ENCODE assay signal across 8 cellular contexts in genomic region chr14:25132734-25133422, GRCh38.
DNase-seq lines count a peak whose midpoint lies in the region; ATAC-seq and TF ChIP-seq lines count a peak whose summit lies in the region.

No MANE protein-coding gene starts in this region.

- no peak overlapping the region for H3K27ac Mint-ChIP-seq in activated CD4-positive, alpha-beta memory T cell treated with anti-CD3 and anti-CD28 coated beads, Interleukin-2, amount 10 ng/mL, durations not matched to agents 7 days and 5 days
- H3K27ac Mint-ChIP-seq in stimulated activated naive B cell treated with anti-CD40 and anti-IgM and Interleukin-4, amounts not matched to agents 10 μg/mL and 1 μg/mL and 100 μg/mL, for 72 hours: no peak overlapping the region

- H3K9me3 Mint-ChIP-seq in activated CD4-positive, alpha-beta memory T cell treated with anti-CD3 and anti-CD28 coated beads, Interleukin-2, amount 10 ng/mL, durations not matched to agents 7 days and 5 days: no peaks in the 10 kb centered on the region
- H3K9me3 Mint-ChIP-seq in stimulated activated naive B cell treated with anti-CD40 and anti-IgM and Interleukin-4, amounts not matched to agents 10 μg/mL and 1 μg/mL and 100 μg/mL, for 72 hours: no peaks in the 10 kb centered on the region

- CTCF ChIA-PET in activated CD4-positive, alpha-beta memory T cell treated with anti-CD3 and anti-CD28 coated beads, Interleukin-2, amount 10 ng/mL, durations not matched to agents 7 days and 5 days (lab: Charles Lee): interaction anchor here (0.8 to 5.5 kb wide), 15 partner anchors 8 to 651 kb away, joined by 3 to 27 read pairs (median 5); no protein-coding TSS in a partner anchor

- POLR2A ChIA-PET in activated CD4-positive, alpha-beta memory T cell treated with anti-CD3 and anti-CD28 coated beads, Interleukin-2, amount 10 ng/mL, durations not matched to agents 7 days and 5 days (lab: Charles Lee): no interaction called here

- H3K4me3 ChIP-seq in epithelial cell of proximal tubule (ENCODE audit: low read depth, low read length): no peak overlapping the region

- no peaks in the 10 kb centered on the region for H3K4me1 Mint-ChIP-seq in activated CD4-positive, alpha-beta memory T cell treated with anti-CD3 and anti-CD28 coated beads, Interleukin-2, amount 10 ng/mL, durations not matched to agents 7 days and 5 days
- peaks cover 7 to 8% of the 10 kb centered on the region in 2 donors for H3K4me1 Mint-ChIP-seq in stimulated activated naive B cell treated with anti-CD40 and anti-IgM and Interleukin-4, amounts not matched to agents 10 μg/mL and 1 μg/mL and 100 μg/mL, for 72 hours

- peak; percentile 81 for TF ChIP-seq CTCF in epithelial cell of proximal tubule (conservative IDR thresholded peaks at IDR 0.05; ENCODE audit: low read depth, low read length)

- no peak overlapping the region for H3K4me3 Mint-ChIP-seq in activated CD4-positive, alpha-beta memory T cell treated with anti-CD3 and anti-CD28 coated beads, Interleukin-2, amount 10 ng/mL, durations not matched to agents 7 days and 5 days
- no peak overlapping the region for H3K4me3 Mint-ChIP-seq in stimulated activated naive B cell treated with anti-CD40 and anti-IgM and Interleukin-4, amounts not matched to agents 10 μg/mL and 1 μg/mL and 100 μg/mL, for 72 hours

- no peaks in the 10 kb centered on the region for H3K36me3 Mint-ChIP-seq in activated CD4-positive, alpha-beta memory T cell treated with anti-CD3 and anti-CD28 coated beads, Interleukin-2, amount 10 ng/mL, durations not matched to agents 7 days and 5 days (ENCODE audit: low read depth)
- H3K36me3 Mint-ChIP-seq in stimulated activated naive B cell treated with anti-CD40 and anti-IgM and Interleukin-4, amounts not matched to agents 10 μg/mL and 1 μg/mL and 100 μg/mL, for 72 hours: no peaks in the 10 kb centered on the region

- ATAC-seq in GM19324 (IDR thresholded peaks at IDR 0.05; ENCODE audit: low FRiP score, unreplicated experiment): peak; percentile 74
- ATAC-seq in HG03457 (IDR thresholded peaks at IDR 0.05; ENCODE audit: unreplicated experiment): peak; percentile 90
- ATAC-seq in stimulated activated naive B cell treated with anti-CD40 and anti-IgM and Interleukin-4, amounts not matched to agents 10 μg/mL and 1 μg/mL and 100 μg/mL, for 72 hours (replicated peaks): peak; percentile 83 to 87

- DNase-seq in C1 segment of cervical spinal cord (lab: John Stamatoyannopoulos, UW) (peak in 10 of 14 donors; percentile 3 to 55 (median 34)), NCI-H748 treated with DMSO at 0.1 percent for 48 hours (lab: John Stamatoyannopoulos, UW) (peak; percentile 72), epithelial cell of proximal tubule (ENCODE audit: low read depth) (no peak), middle frontal gyrus (ENCODE audit: extremely low spot score, low spot score) (peak; percentile 43)
- peak; percentile 52 for DNase-seq in activated CD4-positive, alpha-beta memory T cell treated with anti-CD3 and anti-CD28 coated beads, Interleukin-2, amount 10 ng/mL, durations not matched to agents 7 days and 5 days
- DNase-seq in stimulated activated naive B cell treated with anti-CD40 and anti-IgM and Interleukin-4, amounts not matched to agents 10 μg/mL and 1 μg/mL and 100 μg/mL, for 72 hours: peak; percentile 24

- peaks cover 16% of the 10 kb centered on the region for H3K27me3 Mint-ChIP-seq in activated CD4-positive, alpha-beta memory T cell treated with anti-CD3 and anti-CD28 coated beads, Interleukin-2, amount 10 ng/mL, durations not matched to agents 7 days and 5 days
- H3K27me3 Mint-ChIP-seq in stimulated activated naive B cell treated with anti-CD40 and anti-IgM and Interleukin-4, amounts not matched to agents 10 μg/mL and 1 μg/mL and 100 μg/mL, for 72 hours: peaks cover 30 to 40% of the 10 kb centered on the region in 2 donors
